ENCODE assay signal across 28 cellular contexts in the genomic region with DNA sequence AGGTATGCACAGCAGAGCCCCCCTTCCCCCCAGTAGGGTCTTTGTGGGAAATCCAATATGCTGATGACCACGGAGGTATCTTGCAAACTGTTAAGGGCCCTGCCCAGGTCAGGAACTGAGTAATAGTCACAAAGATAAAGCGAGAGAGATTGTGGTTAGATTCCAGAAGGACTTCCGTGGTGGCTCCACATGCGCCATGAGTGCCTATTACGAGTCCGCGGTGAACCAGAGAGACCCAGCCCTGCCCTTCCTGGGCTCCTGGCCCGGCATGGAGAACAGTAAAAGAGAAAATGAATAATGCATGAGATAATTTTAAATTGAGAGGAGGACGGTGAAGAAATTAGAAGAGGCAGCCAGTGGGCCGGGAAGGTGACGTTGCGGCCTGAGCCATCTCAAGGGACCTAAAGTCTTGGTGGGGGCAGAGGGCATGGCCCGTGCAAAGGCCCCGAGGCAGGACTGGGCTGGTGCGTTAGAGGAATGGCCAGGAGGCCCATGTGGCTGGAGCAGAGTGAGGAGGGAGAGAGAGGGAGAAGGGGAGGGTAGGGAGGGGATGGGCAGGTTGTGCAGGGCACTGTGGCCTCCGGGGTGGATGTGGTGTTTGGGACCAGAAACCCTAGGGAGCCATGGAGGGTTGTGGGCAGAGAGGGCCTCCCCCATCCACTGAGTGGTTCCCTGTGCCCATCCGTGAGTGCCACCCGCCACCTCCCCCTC. TPM values are rescaled to one million over a fixed set of nuclear protein-coding genes. Genes with fewer than 3 reads are reported as not detected.
DNase-seq lines count a peak whose midpoint lies in the region; ATAC-seq and TF ChIP-seq lines count a peak whose summit lies in the region.
"Had no signal": no experiment of that assay in that cellular context is flagged by ENCODE, and none has a peak within 500 bp of the region (broad histone marks: within the 10 kb centered on the region; RNA-seq: fewer than 3 reads in every experiment).

No MANE protein-coding gene starts in this region.

- DNase-seq in EL, result peak; percentile 28
- DNase-seq in HT1080 (ENCODE audit: low read depth), result peak; percentile 65
- DNase-seq in brain microvascular endothelial cell, result peak; percentile 38
- DNase-seq in kidney tubule cell (ENCODE audit: low spot score), result peak; percentile 49
- no peak for DNase-seq in body of pancreas
- no peak for DNase-seq in suprapubic skin (ENCODE audit: low spot score in 2 of 2)
- DNase-seq: activated CD4-positive, alpha-beta T cell treated with anti-CD3 and anti-CD28 coated beads for 4 hours; activated naive CD4-positive, alpha-beta T cell treated with anti-CD3 and anti-CD28 coated beads, Interleukin-2, amount 10 ng/mL, durations not matched to agents 7 days and 5 days; activated T-cell treated with anti-CD3 and anti-CD28 coated beads, Interleukin-2, amount 50 U/mL, for 72 hours; BE2C; DND-41; effector CD4-positive, alpha-beta T cell; erythroblast; left cardiac atrium; mesendoderm; MV-4-11; NCI-H1694; NCI-H748 treated with DMSO at 0.1 percent for 48 hours; nucleus accumbens; SHP77 treated with DMSO at 0.1 percent for 48 hours; stimulated activated CD4-positive, alpha-beta T cell treated with anti-CD3 and anti-CD28 coated beads, Interleukin-4, amount 100 ng/mL, for 1 hour; stimulated activated naive CD4-positive, alpha-beta T cell; T-cell; thyroid gland had no signal

- TF ChIP-seq CTCF in brain microvascular endothelial cell (IDR thresholded peaks at IDR 0.05; ENCODE audit: low read depth, low read length, missing control alignments) (no peak), body of pancreas (IDR thresholded peaks at IDR 0.05) (no peak), suprapubic skin (IDR thresholded peaks at IDR 0.05) (no peak)

- 47 to 49% methylated on average over 16 to 18 of the region's 18 CpGs for WGBS in body of pancreas, 2 donors
- WGBS in suprapubic skin, result 45% methylated on average over 16 of the region's 18 CpGs

- no peak for TF ChIP-seq POLR2A in body of pancreas (IDR thresholded peaks at IDR 0.05)
- no peak for TF ChIP-seq POLR2A in suprapubic skin (IDR thresholded peaks at IDR 0.05)

- no peak for TF ChIP-seq EP300 in suprapubic skin (IDR thresholded peaks at IDR 0.05)

- ATAC-seq in body of pancreas (no peak), HG02763 (IDR thresholded peaks at IDR 0.05; ENCODE audit: unreplicated experiment) (no peak)
- ATAC-seq: activated T-cell treated with anti-CD3 and anti-CD28 coated beads, Interleukin-2, amount 50 U/mL, for 72 hours; left cardiac atrium; T-cell had no signal

- intact Hi-C loops in body of pancreas (cut with DNase I), result loop anchor here (5.0 kb wide), 1 partner anchor 153 kb away; no protein-coding TSS in a partner anchor

- H3K4me1 ChIP-seq in body of pancreas (no peaks in the 10 kb centered on the region), suprapubic skin (no peaks in the 10 kb centered on the region)
- H3K4me1 ChIP-seq: ascending aorta, BE2C, HAP-1, thyroid gland had no signal

- no peaks in the 10 kb centered on the region for H3K27me3 ChIP-seq in brain microvascular endothelial cell (replicated peaks)
- H3K27me3 ChIP-seq in body of pancreas, result peaks cover 0 to 11% of the 10 kb centered on the region in 2 donors
- H3K27me3 ChIP-seq in suprapubic skin, result peaks cover 49% of the 10 kb centered on the region
- H3K27me3 ChIP-seq: thyroid gland had no signal

- H3K4me3 ChIP-seq in brain microvascular endothelial cell (ENCODE audit: low read depth, low read length) (no peak overlapping the region), body of pancreas (no peak overlapping the region), suprapubic skin (no peak overlapping the region)
- H3K4me3 ChIP-seq: ascending aorta, HAP-1, thyroid gland had no signal

- in situ Hi-C loops in brain microvascular endothelial cell (cut with HindIII; ENCODE audit: low pct_ligation_motif_present, low sequenced_read_pairs), result loop anchor here (10.0 kb wide), 1 partner anchor 145 kb away; no protein-coding TSS in a partner anchor

- H3K9me3 ChIP-seq in body of pancreas, result no peaks in the 10 kb centered on the region
- H3K9me3 ChIP-seq in suprapubic skin, result no peaks in the 10 kb centered on the region
- H3K9me3 ChIP-seq: ascending aorta, BE2C, HAP-1, thyroid gland had no signal

- H3K27ac ChIP-seq in brain microvascular endothelial cell (no peak overlapping the region), body of pancreas (no peak overlapping the region), suprapubic skin (no peak overlapping the region)
- H3K27ac ChIP-seq: ascending aorta, KMS-11, thyroid gland had no signal

- H3K36me3 ChIP-seq in brain microvascular endothelial cell (replicated peaks) (no peaks in the 10 kb centered on the region), body of pancreas (replicated peaks in 1 of 2; ENCODE audit: insufficient read depth in 1 of 2, low read depth in 2 of 2) (no peaks in the 10 kb centered on the region), suprapubic skin (no peaks in the 10 kb centered on the region)
- H3K36me3 ChIP-seq: ascending aorta, BE2C, HAP-1, thyroid gland had no signal

RNA-seq across cellular contexts. Expression of a gene that starts 46.6 kb away (rescaled TPM):
- total RNA-seq in HT1080 (2014; rRNA removed; shearing (Covaris generic)), result 22.5 and 33.2 TPM in 2 replicates
- 23.4 and 26.2 TPM in 2 replicates for polyA plus RNA-seq in HT1080 (2015; cell fraction: cytosol; rRNA removed)
- polyA plus RNA-seq in HT1080 (2015; cell fraction: nucleus; rRNA removed), result 15.7 and 16.8 TPM in 2 replicates
- 100 to 1,000 TPM; 178 to 186 TPM for total RNA-seq in body of pancreas
- total RNA-seq in suprapubic skin, result 100 to 1,000 TPM; 135 to 234 (median 194) TPM

Comparison
In these comparisons a context has a peak if more than half of its experiments do, and no peak if none do; other contexts are left out.
1. DNase-seq: peak in EL (single experiment), HT1080 (single experiment), brain microvascular endothelial cell (single experiment) and kidney tubule cell (single experiment); none in body of pancreas (0 of 4) and suprapubic skin (0 of 2).